In genomic region chr7:76351372-76351771, GRCh38 we compare ENCODE assay signal across 4 cellular contexts.
TF ChIP-seq lines count a peak whose summit lies in the region.

No MANE protein-coding gene starts in this region.

TF ChIP-seq in SK-N-SH, 30 proteins besides CTCF, POLR2A, EP300 and RAD21:
- no peak for TF ChIP-seq RFX5 (IDR thresholded peaks at IDR 0.05; ENCODE audit: low read length)

TF ChIP-seq in SK-N-SH treated with all-trans-retinoic acid at 6 μM for 48 hours, 23 proteins besides CTCF, POLR2A, EP300 and RAD21:
- no peak for TF ChIP-seq ISL1 (CRISPR knock-in tag; IDR thresholded peaks at IDR 0.05)

TF ChIP-seq in GM23338, 12 proteins besides CTCF, POLR2A, EP300 and RAD21:
- TF ChIP-seq ZNF462 (CRISPR knock-in tag; IDR thresholded peaks at IDR 0.05) (no peak), JUNB (IDR thresholded peaks at IDR 0.05; ENCODE audit: unreplicated experiment) (no peak), ETS1 (IDR thresholded peaks at IDR 0.05) (no peak), EZH2 (IDR thresholded peaks at IDR 0.05; ENCODE audit: low read depth, unreplicated experiment) (no peak), ZNF114 (CRISPR knock-in tag; IDR thresholded peaks at IDR 0.05) (no peak), EZH2phosphoT487 (IDR thresholded peaks at IDR 0.05; ENCODE audit: unreplicated experiment) (no peak), NANOG (IDR thresholded peaks at IDR 0.05; ENCODE audit: borderline replicate concordance) (no peak)

TF ChIP-seq in K562, 482 proteins besides CTCF, POLR2A, EP300 and RAD21:
- 0 out of 2 replicates have a peak, but pooled peaks have one; percentile 3 for TF ChIP-seq PML (IDR thresholded peaks at IDR 0.05; ENCODE audit: low read length)
- TF ChIP-seq ZNF143 (CRISPR knock-in tag; IDR thresholded peaks at IDR 0.05): no peak
